ENCODE assay signal across 5 cellular contexts in the genomic region with DNA sequence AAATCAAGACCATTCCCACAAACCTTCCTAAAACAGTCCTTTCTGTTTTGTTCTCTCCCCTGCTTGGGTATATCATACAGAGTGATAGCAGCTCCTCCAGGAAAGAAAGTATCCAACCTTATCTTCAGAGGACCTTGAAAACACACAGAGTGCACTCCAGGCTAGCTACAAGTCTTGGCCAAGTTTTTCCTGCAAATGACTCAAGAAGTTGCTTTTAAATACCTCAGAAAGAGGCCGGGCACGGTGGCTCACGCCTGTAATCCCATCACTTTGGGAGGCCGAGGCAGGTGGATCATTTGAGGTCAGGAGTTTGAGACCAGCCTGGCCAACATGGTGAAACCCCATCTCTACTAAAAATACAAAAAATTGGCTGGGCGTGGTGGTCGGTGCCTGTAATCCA. TPM values are rescaled to one million over a fixed set of nuclear protein-coding genes. Genes with fewer than 3 reads are reported as not detected.
"Had no signal": no experiment of that assay in that cellular context is flagged by ENCODE, and none has a peak within 500 bp of the region (broad histone marks: within the 10 kb centered on the region; RNA-seq: fewer than 3 reads in every experiment).

No MANE protein-coding gene starts in this region.

RNA-seq across cellular contexts. Expression of a gene that starts 14.9 kb away (rescaled TPM):
- total RNA-seq: astrocyte, bronchial epithelial cell, cardiac septum, foreskin keratinocyte, gastrocnemius medialis had no signal
